ENCODE assay signal across 8 cellular contexts in genomic region chr21:14545906-14546480, GRCh38. TPM values are rescaled to one million over a fixed set of nuclear protein-coding genes. Genes with fewer than 3 reads are reported as not detected.
A peak's percentile ranks its signal among the peaks of the same experiment; 100 is the strongest.
DNase-seq lines count a peak whose midpoint lies in the region; ATAC-seq and TF ChIP-seq lines count a peak whose summit lies in the region.

TSS of gene SAMSN1 (minus strand) at chr21:14546315. CDS start at chr21:14546261, 54 bp downstream.

- DNase-seq in CD4-positive, CD25-positive, alpha-beta regulatory T cell = peak; percentile 62 to 93 (median 84)
- peak in 70 of 76 experiments; percentile 7 to 87 (median 60) for DNase-seq in HUDEP-2 (lab: John Stamatoyannopoulos, UW; ENCODE audit: unreplicated experiment in 76 of 76)
- DNase-seq in activated CD4-positive, alpha-beta T cell treated with anti-CD3 and anti-CD28 coated beads, Interleukin-2, amount 50 U/mL, for 48 hours = peak; percentile 51 to 68
- DNase-seq in heart left ventricle = peak in 3 of 5 donors; percentile 35 to 45 (median 39)
- peak; percentile 25 for DNase-seq in stimulated activated CD8-positive, alpha-beta memory T cell treated with anti-CD3 and anti-CD28 coated beads, Interleukin-12 subunit alpha, Interleukin-12 subunit beta, amount 100 ng/mL, for 4 hours (ENCODE audit: low read depth)
- DNase-seq in cortex of kidney (lab: John Stamatoyannopoulos, UW) = no peak
- no peak for DNase-seq in NCI-H2029 treated with DMSO at 0.1 percent for 48 hours (lab: John Stamatoyannopoulos, UW)

- no peak for TF ChIP-seq CTCF in heart left ventricle (IDR thresholded peaks at IDR 0.05)

- H3K36me3 ChIP-seq in CD4-positive, CD25-positive, alpha-beta regulatory T cell (ENCODE audit: control insufficient read depth, insufficient read depth, low read length) = no peaks in the 10 kb centered on the region
- H3K36me3 ChIP-seq in heart left ventricle = no peaks in the 10 kb centered on the region

- H3K9me3 ChIP-seq in CD4-positive, CD25-positive, alpha-beta regulatory T cell (ENCODE audit: control insufficient read depth in 2 of 2, low read length in 2 of 2) = no peaks in the 10 kb centered on the region
- H3K9me3 ChIP-seq in heart left ventricle = no peaks in the 10 kb centered on the region

- peaks cover 29 to 75% (median 55%) of the 10 kb centered on the region in 4 donors for H3K4me1 Mint-ChIP-seq in CD4-positive, CD25-positive, alpha-beta regulatory T cell

- no peaks in the 10 kb centered on the region for H3K27me3 ChIP-seq in CD4-positive, CD25-positive, alpha-beta regulatory T cell (ENCODE audit: control insufficient read depth, insufficient read depth, low read length)
- H3K27me3 ChIP-seq in heart left ventricle = no peaks in the 10 kb centered on the region

- no peaks in the 10 kb centered on the region for H3K27me3 Mint-ChIP-seq in CD4-positive, CD25-positive, alpha-beta regulatory T cell

- H3K36me3 Mint-ChIP-seq in CD4-positive, CD25-positive, alpha-beta regulatory T cell = peaks cover 4% of the 10 kb centered on the region

- intact Hi-C loops in heart left ventricle (cut with DNase I) = no loop called here

- peaks cover 0 to 2% (median 0%) of the 10 kb centered on the region in 7 donors for H3K9me3 Mint-ChIP-seq in CD4-positive, CD25-positive, alpha-beta regulatory T cell

- TF ChIP-seq POLR2A in heart left ventricle (IDR thresholded peaks at IDR 0.05) = no peak

- peak; percentile 97 to 98 for ATAC-seq in CD4-positive, CD25-positive, alpha-beta regulatory T cell (ENCODE audit: low read depth in 2 of 2)
- ATAC-seq in GM21360 (IDR thresholded peaks at IDR 0.05; ENCODE audit: unreplicated experiment) (peak; percentile 75), heart left ventricle (peak in 3 of 4 donors; percentile 63 to 86 (median 83))

- H3K27ac ChIP-seq in CD4-positive, CD25-positive, alpha-beta regulatory T cell (ENCODE audit: insufficient read depth, low read length, poor library complexity, severe bottlenecking) = peak within 1 kb of the TSS; percentile 87
- H3K27ac ChIP-seq in heart left ventricle = peak within 1 kb of the TSS in 4 of 12 donors; percentile 1 to 88 (median 20)

- peak within 1 kb of the TSS; percentile 88 to 93 (median 92) for H3K4me3 Mint-ChIP-seq in CD4-positive, CD25-positive, alpha-beta regulatory T cell

- 51 to 75% (median 57%) methylated on average over 1 of the region's 1 CpG for WGBS in heart left ventricle, 4 donors

- peak within 1 kb of the TSS; percentile 89 to 94 (median 91) for H3K27ac Mint-ChIP-seq in CD4-positive, CD25-positive, alpha-beta regulatory T cell

- peaks cover 71% of the 10 kb centered on the region for H3K4me1 ChIP-seq in CD4-positive, CD25-positive, alpha-beta regulatory T cell (ENCODE audit: control insufficient read depth, insufficient read depth, low read length, poor library complexity, severe bottlenecking)
- H3K4me1 ChIP-seq in heart left ventricle = peaks cover 0 to 38% (median 0%) of the 10 kb centered on the region in 12 donors

- H3K4me3 ChIP-seq in CD4-positive, CD25-positive, alpha-beta regulatory T cell (ENCODE audit: low read depth, low read length) = peak within 1 kb of the TSS; percentile 100
- peak within 1 kb of the TSS in 8 of 12 donors; percentile 2 to 61 (median 26) for H3K4me3 ChIP-seq in heart left ventricle

RNA-seq across cellular contexts. Expression of gene SAMSN1, which starts in this region (rescaled TPM):
- total RNA-seq in CD4-positive, CD25-positive, alpha-beta regulatory T cell = 112 TPM
- 10 to 100 TPM; 44.8 to 51.6 (median 50.5) TPM for polyA plus RNA-seq in CD4-positive, CD25-positive, alpha-beta regulatory T cell
- 10 to 100 TPM in 1 of 9 donors, 1 to 10 TPM in 6, under 1 TPM in 2; 0.44 to 21.2 (median 1.4) TPM for total RNA-seq in heart left ventricle
- polyA plus RNA-seq in heart left ventricle = 1 to 10 TPM in 1 of 2 donors, under 1 TPM in 1; 0.88 to 2.3 TPM

Comparison
In these comparisons a context has a peak if more than half of its experiments do, and no peak if none do; other contexts are left out.
1. RNA of gene SAMSN1 (polyA plus RNA-seq): 44.8 to 51.6 TPM in CD4-positive, CD25-positive, alpha-beta regulatory T cell; 0.88 to 2.3 TPM in heart left ventricle; every median in the first group is over 10 times any median in the second.
2. DNase-seq: peak in CD4-positive, CD25-positive, alpha-beta regulatory T cell (3 of 3), HUDEP-2 (70 of 76), activated CD4-positive, alpha-beta T cell treated with anti-CD3 and anti-CD28 coated beads, Interleukin-2, amount 50 U/mL, for 48 hours (2 of 2), heart left ventricle (3 of 5) and stimulated activated CD8-positive, alpha-beta memory T cell treated with anti-CD3 and anti-CD28 coated beads, Interleukin-12 subunit alpha, Interleukin-12 subunit beta, amount 100 ng/mL, for 4 hours (single experiment); none in cortex of kidney (single experiment) and NCI-H2029 treated with DMSO at 0.1 percent for 48 hours (single experiment).
3. Peak in every context shown above with its lines, with median percentiles within 50 percentile points of each other: ATAC-seq.